Comparison of ENCODE assay signal across 8 cellular contexts in the genomic region with DNA sequence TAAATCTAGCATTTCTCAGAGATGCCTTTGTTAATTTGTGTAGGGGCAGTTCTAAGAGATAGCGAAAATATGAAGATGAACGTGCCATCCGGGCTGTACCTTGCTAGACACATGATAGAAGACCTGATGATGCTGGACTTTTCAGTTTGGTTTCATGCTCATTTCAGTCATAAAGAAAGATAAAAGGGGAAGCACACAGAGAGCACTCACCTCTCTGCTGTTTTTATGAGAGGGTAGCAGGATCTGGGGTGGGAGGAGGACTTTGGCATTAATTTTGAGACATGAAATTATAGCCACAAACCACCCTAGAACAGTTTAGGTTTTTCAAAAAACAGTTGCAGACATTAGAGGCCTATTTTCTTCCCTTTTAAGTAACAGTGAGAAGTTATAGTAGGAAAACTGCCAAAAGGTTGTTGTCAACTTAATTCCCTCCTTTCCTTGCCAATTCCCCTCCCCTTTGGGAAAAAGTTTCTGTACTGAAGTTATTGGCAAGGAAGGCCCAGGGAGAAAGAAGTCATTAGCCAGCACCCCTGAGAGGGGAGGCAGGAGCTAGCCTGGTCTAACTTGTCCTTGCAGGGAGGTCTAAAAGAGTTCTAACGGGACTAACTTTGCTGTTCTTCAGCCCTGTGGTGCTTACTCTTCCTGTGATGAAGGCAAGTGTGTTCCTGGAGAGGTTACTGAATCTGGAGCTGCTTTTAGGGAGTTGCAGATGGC. TPM values are rescaled to one million over a fixed set of nuclear protein-coding genes. Genes with fewer than 3 reads are reported as not detected.
DNase-seq lines count a peak whose midpoint lies in the region; ATAC-seq and TF ChIP-seq lines count a peak whose summit lies in the region.

No MANE protein-coding gene starts in this region.

- H3K9me3 ChIP-seq in muscle layer of colon (ENCODE audit: low read length) (no peaks in the 10 kb centered on the region), Peyer's patch (no peaks in the 10 kb centered on the region)

- no peaks in the 10 kb centered on the region for H3K36me3 ChIP-seq in muscle layer of colon (ENCODE audit: insufficient read depth, low read length)
- H3K36me3 ChIP-seq in Peyer's patch = no peaks in the 10 kb centered on the region

- H3K27me3 ChIP-seq in muscle layer of colon (ENCODE audit: control insufficient read depth in 1 of 2, insufficient read depth in 2 of 2, low read length in 2 of 2) (no peaks in the 10 kb centered on the region), Peyer's patch (no peaks in the 10 kb centered on the region)

- DNase-seq in Right ventricle myocardium inferior (ENCODE audit: missing footprints) = no peak
- no peak for DNase-seq in cardiac septum (ENCODE audit: low spot score)
- no peak for DNase-seq in activated T-helper 2 cell treated with anti-CD3 and anti-CD28 coated beads, Interferon-gamma antibody, Interleukin-2, Interleukin-4, amounts not matched to agents 10 μg/mL and 5 μg/mL and 100 μg/mL, durations not matched to agents 14 hours and 24 hours and 36 hours (ENCODE audit: low spot score)
- DNase-seq in Peyer's patch = no peak
- no peak for DNase-seq in OCI-M2 (lab: John Stamatoyannopoulos, UW; ENCODE audit: unreplicated experiment)
- DNase-seq in posterior vena cava (ENCODE audit: low spot score) = no peak

- H3K27me3 Mint-ChIP-seq in activated T-helper 2 cell treated with anti-CD3 and anti-CD28 coated beads, Interferon-gamma antibody, Interleukin-2, Interleukin-4, amounts not matched to agents 10 μg/mL and 5 μg/mL and 100 μg/mL, durations not matched to agents 14 hours and 24 hours and 36 hours (ENCODE audit: low read depth) = peaks cover 2% of the 10 kb centered on the region

- peaks cover 33% of the 10 kb centered on the region for H3K4me1 ChIP-seq in muscle layer of colon (ENCODE audit: insufficient read depth, low read length)
- peaks cover 0 to 27% (median 5%) of the 10 kb centered on the region in 4 donors for H3K4me1 ChIP-seq in Peyer's patch

- TF ChIP-seq POLR2A in Peyer's patch (IDR thresholded peaks at IDR 0.05) = no peak

- H3K9ac ChIP-seq in muscle layer of colon (ENCODE audit: low read length) = no peak overlapping the region

- peak overlapping the region; percentile 7 for H3K4me3 Mint-ChIP-seq in activated T-helper 2 cell treated with anti-CD3 and anti-CD28 coated beads, Interferon-gamma antibody, Interleukin-2, Interleukin-4, amounts not matched to agents 10 μg/mL and 5 μg/mL and 100 μg/mL, durations not matched to agents 14 hours and 24 hours and 36 hours (ENCODE audit: low read depth)

- no peak for TF ChIP-seq CTCF in Peyer's patch (IDR thresholded peaks at IDR 0.05)

- peaks cover 34% of the 10 kb centered on the region for H3K4me1 Mint-ChIP-seq in activated T-helper 2 cell treated with anti-CD3 and anti-CD28 coated beads, Interferon-gamma antibody, Interleukin-2, Interleukin-4, amounts not matched to agents 10 μg/mL and 5 μg/mL and 100 μg/mL, durations not matched to agents 14 hours and 24 hours and 36 hours (ENCODE audit: low read depth)

- ATAC-seq in Right ventricle myocardium inferior (peak; percentile 45), HG03045 (IDR thresholded peaks at IDR 0.05; ENCODE audit: unreplicated experiment) (peak; percentile 66)

- H3K27ac Mint-ChIP-seq in activated T-helper 2 cell treated with anti-CD3 and anti-CD28 coated beads, Interferon-gamma antibody, Interleukin-2, Interleukin-4, amounts not matched to agents 10 μg/mL and 5 μg/mL and 100 μg/mL, durations not matched to agents 14 hours and 24 hours and 36 hours = peak overlapping the region; percentile 33

- H3K4me3 ChIP-seq in muscle layer of colon (ENCODE audit: low read depth in 1 of 2, low read length in 2 of 2) (peak overlapping the region in 1 of 2 donors; percentile 9), Peyer's patch (no peak overlapping the region)

- H3K9me3 Mint-ChIP-seq in activated T-helper 2 cell treated with anti-CD3 and anti-CD28 coated beads, Interferon-gamma antibody, Interleukin-2, Interleukin-4, amounts not matched to agents 10 μg/mL and 5 μg/mL and 100 μg/mL, durations not matched to agents 14 hours and 24 hours and 36 hours = no peaks in the 10 kb centered on the region

- intact Hi-C loops in Right ventricle myocardium inferior (cut with DNase I) = no loop called here
- intact Hi-C loops in cardiac septum (cut with DNase I) = no loop called here
- intact Hi-C loops in activated T-helper 2 cell treated with anti-CD3 and anti-CD28 coated beads, Interferon-gamma antibody, Interleukin-2, Interleukin-4, amounts not matched to agents 10 μg/mL and 5 μg/mL and 100 μg/mL, durations not matched to agents 14 hours and 24 hours and 36 hours (cut with micrococcal nuclease) = loop anchor here (1.0 to 10.0 kb wide), 4 partner anchors 18 to 741 kb away; partner anchors contain the start of genes CAPZA2 and TES
- intact Hi-C loops in posterior vena cava (cut with DNase I) = no loop called here

- peaks cover 9% of the 10 kb centered on the region for H3K36me3 Mint-ChIP-seq in activated T-helper 2 cell treated with anti-CD3 and anti-CD28 coated beads, Interferon-gamma antibody, Interleukin-2, Interleukin-4, amounts not matched to agents 10 μg/mL and 5 μg/mL and 100 μg/mL, durations not matched to agents 14 hours and 24 hours and 36 hours (ENCODE audit: low read depth)

- H3K27ac ChIP-seq in muscle layer of colon (ENCODE audit: low read depth, low read length) (peak overlapping the region; percentile 99), Peyer's patch (peak overlapping the region in 2 of 4 donors; percentile 12 to 33)

RNA-seq across cellular contexts. Expression of gene ST7, which starts 2.7 kb away (rescaled TPM):
- total RNA-seq in Right ventricle myocardium inferior (29.5 TPM), cardiac septum (23.4 TPM), Peyer's patch (10 to 100 TPM; 26.8 to 39.6 (median 29.8) TPM), posterior vena cava (10 to 100 TPM; 14.9 to 16.2 TPM)
- total RNA-seq in activated T-helper 2 cell treated with anti-CD3 and anti-CD28 coated beads, Interferon-gamma antibody, Interleukin-2, Interleukin-4, amounts not matched to agents 10 μg/mL and 5 μg/mL and 100 μg/mL, durations not matched to agents 14 hours and 24 hours and 36 hours = 8.0 and 10.0 TPM in 2 replicates
